In the genomic region with DNA sequence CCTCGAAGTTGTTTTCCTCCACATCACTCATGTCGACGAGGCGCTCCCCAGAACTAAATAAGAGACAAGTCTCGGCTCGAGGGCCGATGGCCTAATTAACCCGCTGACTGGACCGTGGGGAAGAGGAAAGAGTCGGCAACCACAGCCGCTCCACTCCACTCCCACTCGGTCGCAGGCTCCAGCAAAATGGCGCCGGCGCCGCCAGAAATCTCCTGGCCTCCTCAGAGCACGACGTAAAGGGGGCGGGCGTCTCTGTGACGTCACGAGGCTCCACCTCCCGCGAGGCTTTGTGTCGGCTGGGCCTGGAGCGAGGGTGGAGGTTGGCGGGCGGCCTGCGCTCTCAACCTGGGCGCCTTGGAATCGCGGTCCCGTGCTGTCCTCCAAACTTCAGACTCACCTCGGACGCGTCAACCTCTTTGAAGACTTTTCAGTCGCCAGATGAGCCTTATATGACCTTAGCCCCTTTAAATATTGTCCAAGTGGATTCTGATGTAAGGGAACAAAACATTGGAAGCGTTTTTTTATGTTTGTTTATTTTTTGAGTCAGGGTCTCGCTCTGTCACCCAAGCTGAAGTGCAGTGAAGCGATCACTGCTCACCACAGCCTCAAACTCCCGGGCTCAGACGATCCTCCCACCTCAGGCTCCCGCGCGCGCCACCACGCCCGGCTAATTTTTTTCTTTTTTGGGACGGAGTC, we compare ENCODE assay signal across 8 cellular contexts. TPM values are rescaled to one million over a fixed set of nuclear protein-coding genes. Genes with fewer than 3 reads are reported as not detected.
DNase-seq lines count a peak whose midpoint lies in the region; ATAC-seq and TF ChIP-seq lines count a peak whose summit lies in the region.

A gene (minus strand): TSS at position 188 of the 696 bp plus-strand sequence. CDS start 157 bp downstream, at position 31.

- H3K27ac ChIP-seq in DND-41 (ENCODE audit: low read length) (peak within 1 kb of the TSS; percentile 98), KOPT-K1 (ENCODE audit: low read depth, low read length, poor library complexity, severe bottlenecking) (peak within 1 kb of the TSS; percentile 89), Peyer's patch (peak within 1 kb of the TSS; percentile 91 to 97 (median 94)), esophagus (ENCODE audit: low read depth in 2 of 2, low read length in 1 of 2) (peak within 1 kb of the TSS; percentile 96 to 100), muscle layer of colon (ENCODE audit: low read depth, low read length) (peak within 1 kb of the TSS; percentile 87)

- ATAC-seq in DND-41 (ENCODE audit: insufficient read depth, low read depth): peak; percentile 90
- peak; percentile 93 for ATAC-seq in GM21825 (IDR thresholded peaks at IDR 0.05; ENCODE audit: unreplicated experiment)

- H3K4me1 ChIP-seq in DND-41 (ENCODE audit: insufficient read depth, low read length): peaks cover 42% of the 10 kb centered on the region
- peaks cover 0 to 33% (median 4%) of the 10 kb centered on the region in 4 donors for H3K4me1 ChIP-seq in Peyer's patch
- H3K4me1 ChIP-seq in esophagus (ENCODE audit: control insufficient read depth in 2 of 2, insufficient read depth in 2 of 2, low read length in 1 of 2): peaks cover 0 to 2% of the 10 kb centered on the region in 2 donors
- peaks cover 27% of the 10 kb centered on the region for H3K4me1 ChIP-seq in muscle layer of colon (ENCODE audit: insufficient read depth, low read length)

- H3K27me3 ChIP-seq in DND-41 (ENCODE audit: insufficient read depth, low read length, poor library complexity): no peaks in the 10 kb centered on the region
- no peaks in the 10 kb centered on the region for H3K27me3 ChIP-seq in Peyer's patch
- no peaks in the 10 kb centered on the region for H3K27me3 ChIP-seq in esophagus (ENCODE audit: control insufficient read depth in 1 of 2, insufficient read depth in 2 of 2, low read length in 2 of 2)
- H3K27me3 ChIP-seq in muscle layer of colon (ENCODE audit: control insufficient read depth in 1 of 2, insufficient read depth in 2 of 2, low read length in 2 of 2): no peaks in the 10 kb centered on the region

- WGBS in esophagus, 2 donors: 13% methylated on average over 50 of the region's 50 CpGs

- peak within 1 kb of the TSS; percentile 78 to 98 for H3K4me3 ChIP-seq in DND-41 (ENCODE audit: low read depth in 1 of 2, low read length in 2 of 2)
- peak within 1 kb of the TSS; percentile 70 to 97 (median 86) for H3K4me3 ChIP-seq in Peyer's patch
- peak within 1 kb of the TSS; percentile 79 to 96 for H3K4me3 ChIP-seq in esophagus (ENCODE audit: low read depth in 1 of 2, low read length in 2 of 2)
- peak within 1 kb of the TSS; percentile 83 to 99 for H3K4me3 ChIP-seq in muscle layer of colon (ENCODE audit: low read depth in 1 of 2, low read length in 2 of 2)

- peak within 1 kb of the TSS; percentile 64 for H3K4me2 ChIP-seq in DND-41 (ENCODE audit: insufficient read depth, low read length)

- H4K20me1 ChIP-seq in DND-41 (ENCODE audit: insufficient read depth, low read length): peaks cover 42% of the 10 kb centered on the region

- H3K9me3 ChIP-seq in DND-41 (ENCODE audit: insufficient read depth, low read length, severe bottlenecking) (no peaks in the 10 kb centered on the region), KOPT-K1 (ENCODE audit: insufficient read depth, low read length, poor library complexity, severe bottlenecking) (no peaks in the 10 kb centered on the region), Peyer's patch (no peaks in the 10 kb centered on the region), esophagus (ENCODE audit: control insufficient read depth in 2 of 2, insufficient read depth in 1 of 2, low read depth in 1 of 2, low read length in 1 of 2) (no peaks in the 10 kb centered on the region), muscle layer of colon (ENCODE audit: low read length) (no peaks in the 10 kb centered on the region)

- peak within 1 kb of the TSS; percentile 91 for H2AFZ ChIP-seq in DND-41 (ENCODE audit: low read depth, low read length)

- H3K9ac ChIP-seq in DND-41 (ENCODE audit: low read depth, low read length) (peak within 1 kb of the TSS; percentile 98), muscle layer of colon (ENCODE audit: low read length) (peak within 1 kb of the TSS; percentile 99)

- H3K36me3 ChIP-seq in DND-41 (ENCODE audit: insufficient read depth, low read length): peaks cover 15% of the 10 kb centered on the region; the same call in 1 of the 2 replicates
- H3K36me3 ChIP-seq in KOPT-K1 (ENCODE audit: insufficient read depth, low read length): peaks cover 18% of the 10 kb centered on the region
- H3K36me3 ChIP-seq in Peyer's patch: no peaks in the 10 kb centered on the region
- H3K36me3 ChIP-seq in esophagus (ENCODE audit: control insufficient read depth in 2 of 2, insufficient read depth in 2 of 2, low read length in 1 of 2): no peaks in the 10 kb centered on the region
- no peaks in the 10 kb centered on the region for H3K36me3 ChIP-seq in muscle layer of colon (ENCODE audit: insufficient read depth, low read length)

- H3K79me2 ChIP-seq in DND-41 (ENCODE audit: insufficient read depth, low read length): peaks cover 53% of the 10 kb centered on the region

- DNase-seq in DND-41 (peak; percentile 97), Peyer's patch (peak; percentile 98 to 99 (median 98))
- peak; percentile 98 for DNase-seq in activated T-cell treated with anti-CD3 and anti-CD28 coated beads, Interleukin-2, amount 50 U/mL, for 48 hours
- DNase-seq in stimulated activated CD8-positive, alpha-beta memory T cell treated with anti-CD3 and anti-CD28 coated beads, Interleukin-7, amount 100 ng/mL, for 1 hour (ENCODE audit: low read depth in 2 of 2): peak; percentile 92 to 96

- TF ChIP-seq CTCF in DND-41 (IDR thresholded peaks at IDR 0.05; ENCODE audit: borderline replicate concordance, extremely low read depth, low read length, poor library complexity, severe bottlenecking) (no peak), Peyer's patch (IDR thresholded peaks at IDR 0.05) (no peak)

- peak; percentile 82 to 94 for TF ChIP-seq POLR2A in Peyer's patch (IDR thresholded peaks at IDR 0.05)

RNA-seq across cellular contexts. Expression of the gene that starts here (rescaled TPM):
- total RNA-seq in Peyer's patch: 100 to 1,000 TPM in 1 of 4 donors, 10 to 100 TPM in 3; 30.5 to 108 (median 56.4) TPM
- polyA plus RNA-seq in esophagus: 10 to 100 TPM; 54.6 to 93.7 TPM

Comparison
In these comparisons a context has a peak if more than half of its experiments do, and no peak if none do; other contexts are left out.
1. Peak in every context shown above with its lines: DNase-seq, ATAC-seq, H3K4me3 ChIP-seq and H3K27ac ChIP-seq.